8 cellular contexts compared by ENCODE assay signal in genomic region chr18:70758780-70759179, GRCh38.
"Had no signal": no experiment of that assay in that cellular context is flagged by ENCODE, and none has a peak within 500 bp of the region (broad histone marks: within the 10 kb centered on the region; RNA-seq: fewer than 3 reads in every experiment).

No MANE protein-coding gene starts in this region.

- H3K36me3 ChIP-seq: HAP-1 had no signal

- H2AFZ ChIP-seq: GM23248, GM23338 had no signal

- H3K4me2 ChIP-seq: GM23338 had no signal

- H3K4me1 ChIP-seq: HAP-1 had no signal

- H3K27ac ChIP-seq: GM23248 had no signal

- H3K9ac ChIP-seq: GM23248 had no signal

- DNase-seq: GM23248, GOT3, H7, H9, HCEC 1CT, HFFc6 had no signal

- H3K9me3 ChIP-seq: HAP-1 had no signal

- H3K4me3 ChIP-seq: GM23248, GM23338, HAP-1 had no signal
